ENCODE assay signal across 8 cellular contexts in genomic region chr18:50099725-50100414, GRCh38.
DNase-seq lines count a peak whose midpoint lies in the region; ATAC-seq, FAIRE-seq and TF ChIP-seq lines count a peak whose summit lies in the region.

No MANE protein-coding gene starts in this region.

- FAIRE-seq in HepG2 (lab: Jason Lieb, UNC) = no peak

- no peak overlapping the region for H2AFZ ChIP-seq in hepatocyte
- H2AFZ ChIP-seq in HepG2 (ENCODE audit: low read length) = no peak overlapping the region

- intact Hi-C loops in HepG2 (cut with micrococcal nuclease; ENCODE audit: unreplicated experiment) = no loop called here

- H3K36me3 ChIP-seq in hepatocyte (replicated peaks; ENCODE audit: insufficient read depth, low read depth) (no peaks in the 10 kb centered on the region), HepG2 (replicated peaks in 1 of 2; ENCODE audit: control insufficient read depth in 1 of 2, insufficient read depth in 2 of 2, low read length in 2 of 2) (no peaks in the 10 kb centered on the region)

- TF ChIP-seq EP300 in HepG2 (IDR thresholded peaks at IDR 0.05; ENCODE audit: low read depth in 2 of 2, low read length in 2 of 2) (no peak), HepG2 (CRISPR knock-in tag; IDR thresholded peaks at IDR 0.05; ENCODE audit: borderline replicate concordance) (no peak)

- TF ChIP-seq CTCF in hepatocyte (IDR thresholded peaks at IDR 0.05; ENCODE audit: poor library complexity) (no peak), HepG2 (CRISPR knock-in tag; IDR thresholded peaks at IDR 0.05) (no peak)

- no peak overlapping the region for H3K9ac ChIP-seq in HepG2 (ENCODE audit: insufficient read depth, low read depth, low read length)

- H3K9me3 ChIP-seq in hepatocyte (ENCODE audit: low read depth) (no peaks in the 10 kb centered on the region), HepG2 (ENCODE audit: low read length) (no peaks in the 10 kb centered on the region)

- H3K4me2 ChIP-seq in hepatocyte (no peak overlapping the region), HepG2 (ENCODE audit: low read depth, low read length) (no peak overlapping the region)

- H3K27ac ChIP-seq in hepatocyte (peak overlapping the region; percentile 65), HepG2 (ENCODE audit: extremely low read length, insufficient read depth, low read length) (no peak overlapping the region)

- H3K27me3 ChIP-seq in hepatocyte = no peaks in the 10 kb centered on the region
- no peaks in the 10 kb centered on the region for H3K27me3 ChIP-seq in HepG2 (ENCODE audit: control insufficient read depth in 1 of 2, insufficient read depth in 2 of 2, low read length in 2 of 2)

- POLR2A ChIA-PET in HepG2 (lab: Yijun Ruan, JAX) = no interaction called here

- H4K20me1 ChIP-seq in hepatocyte (ENCODE audit: insufficient read depth, poor library complexity, severe bottlenecking) (no peaks in the 10 kb centered on the region), HepG2 (ENCODE audit: insufficient read depth, low read length) (no peaks in the 10 kb centered on the region)

- H3K4me3 ChIP-seq in hepatocyte = no peak overlapping the region
- no peak overlapping the region for H3K4me3 ChIP-seq in HepG2 (replicated peaks in 1 of 3; ENCODE audit: insufficient read depth in 1 of 3, low read depth in 2 of 3, low read length in 3 of 3)

- TF ChIP-seq RAD21 in HepG2 (CRISPR knock-in tag; IDR thresholded peaks at IDR 0.05) = no peak

- H3K4me1 ChIP-seq in hepatocyte (ENCODE audit: insufficient read depth) (no peaks in the 10 kb centered on the region), HepG2 (ENCODE audit: insufficient read depth, low read length) (peaks cover 1% of the 10 kb centered on the region)

- no peaks in the 10 kb centered on the region for H3K9me2 ChIP-seq in hepatocyte (replicated peaks; ENCODE audit: insufficient read depth)

- in situ Hi-C loops in HepG2 (cut with HindIII; ENCODE audit: extremely low pct_ligation_motif_present, low pct_unique_long_range_greater_than_20kb) = no loop called here

- DNase-seq in GM04503 (ENCODE audit: low read depth) = peak; percentile 5
- DNase-seq in LHCN-M2 (ENCODE audit: low read depth) = peak; percentile 95
- DNase-seq in hepatocyte (ENCODE audit: low spot score) = peak; percentile 40
- DNase-seq in activated CD4-positive, CD25-positive, alpha-beta regulatory T cell (lab: John Stamatoyannopoulos, UW) = no peak
- no peak for DNase-seq in SK-N-DZ (ENCODE audit: low spot score)
- DNase-seq in HepG2 (ENCODE audit: low spot score) = no peak
- no peak for DNase-seq in hypothalamus (lab: John Stamatoyannopoulos, UW)

- no peak for TF ChIP-seq POLR2A in HepG2 (IDR thresholded peaks at IDR 0.05; ENCODE audit: insufficient read depth in 1 of 2, low read depth in 2 of 2, low read length in 2 of 2)

- 86% methylated on average over 4 of the region's 4 CpGs for WGBS in hepatocyte (ENCODE audit: low lambda C conversion rate, missing lambda C conversion rate)
- WGBS in HepG2 (ENCODE audit: low lambda C conversion rate) = 100% methylated on average over 3 of the region's 4 CpGs

- CTCF ChIA-PET in HepG2 (lab: Yijun Ruan, JAX; ENCODE audit: low intra/inter-chr PET ratio, low total read pairs) = no interaction called here

- H3K79me2 ChIP-seq in hepatocyte (peaks cover 47% of the 10 kb centered on the region), HepG2 (ENCODE audit: insufficient read depth, low read length) (no peaks in the 10 kb centered on the region)

- ATAC-seq in GM21423 (IDR thresholded peaks at IDR 0.05; ENCODE audit: unreplicated experiment) = peak; percentile 73
- no peak for ATAC-seq in HepG2

- BruUV-seq in HepG2 (replicated peaks; lab: Mats Ljungman, UMichigan) = no TSS peak

TF ChIP-seq in HepG2, 621 proteins besides CTCF, POLR2A, EP300 and RAD21 (continues in another document):
- no peak for TF ChIP-seq ZNF407 (CRISPR knock-in tag; IDR thresholded peaks at IDR 0.05; ENCODE audit: not compliant biosample characterization)
- TF ChIP-seq MEIS2 (CRISPR knock-in tag; IDR thresholded peaks at IDR 0.05) = no peak
- TF ChIP-seq ZNF18 (CRISPR knock-in tag; IDR thresholded peaks at IDR 0.05; ENCODE audit: insufficient replicate concordance) = no peak
- no peak for TF ChIP-seq ZNF589 (CRISPR knock-in tag; conservative IDR thresholded peaks at IDR 0.05)
- no peak for TF ChIP-seq NONO (IDR thresholded peaks at IDR 0.05)
- no peak for TF ChIP-seq NONO (CRISPR knock-in tag; conservative IDR thresholded peaks at IDR 0.05)
- no peak for TF ChIP-seq PHB2 (IDR thresholded peaks at IDR 0.05; ENCODE audit: partially characterized antibody)

Comparison
In these comparisons a context has a peak if more than half of its experiments do, and no peak if none do; other contexts are left out.
1. DNase-seq: peak in GM04503 (single experiment), LHCN-M2 (single experiment) and hepatocyte (single experiment); none in activated CD4-positive, CD25-positive, alpha-beta regulatory T cell (0 of 4), SK-N-DZ (single experiment), HepG2 (single experiment) and hypothalamus (0 of 51).